ENCODE assay signal across 1 cellular context in the genomic region with DNA sequence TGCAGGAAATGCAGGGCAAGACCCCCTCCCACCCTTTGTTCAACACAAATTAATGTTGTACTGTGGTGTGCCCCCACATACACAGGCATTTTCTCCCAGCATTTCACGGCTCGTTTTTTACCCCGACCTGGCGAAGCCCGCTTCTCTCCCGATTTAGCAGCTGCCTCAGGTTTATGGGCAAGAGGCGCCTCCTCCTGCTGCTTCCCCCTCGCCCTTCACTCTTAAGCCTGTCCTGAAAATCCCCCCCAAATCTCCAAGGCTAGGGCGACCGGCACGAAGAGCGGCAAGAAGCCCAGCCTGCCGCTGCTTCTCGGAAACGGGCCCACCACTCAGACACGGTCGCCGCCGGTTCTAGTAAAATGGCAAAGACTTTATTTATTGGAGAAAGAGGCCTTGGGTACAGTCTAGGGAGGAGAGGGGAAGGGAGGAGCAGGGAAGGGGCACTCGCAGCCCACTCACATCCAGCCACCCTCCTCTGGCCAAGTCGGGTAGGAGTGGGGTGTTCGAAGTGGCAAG.
TF ChIP-seq lines count a peak whose summit lies in the region.

No MANE protein-coding gene starts in this region.

TF ChIP-seq in IMR-90, 13 proteins besides CTCF, POLR2A, EP300 and RAD21 (continued from another document):
- TF ChIP-seq, protein P1, sequence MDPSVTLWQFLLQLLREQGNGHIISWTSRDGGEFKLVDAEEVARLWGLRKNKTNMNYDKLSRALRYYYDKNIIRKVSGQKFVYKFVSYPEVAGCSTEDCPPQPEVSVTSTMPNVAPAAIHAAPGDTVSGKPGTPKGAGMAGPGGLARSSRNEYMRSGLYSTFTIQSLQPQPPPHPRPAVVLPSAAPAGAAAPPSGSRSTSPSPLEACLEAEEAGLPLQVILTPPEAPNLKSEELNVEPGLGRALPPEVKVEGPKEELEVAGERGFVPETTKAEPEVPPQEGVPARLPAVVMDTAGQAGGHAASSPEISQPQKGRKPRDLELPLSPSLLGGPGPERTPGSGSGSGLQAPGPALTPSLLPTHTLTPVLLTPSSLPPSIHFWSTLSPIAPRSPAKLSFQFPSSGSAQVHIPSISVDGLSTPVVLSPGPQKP (IDR thresholded peaks at IDR 0.05; ENCODE audit: borderline replicate concordance, low read depth, low read length): no peak
- TF ChIP-seq MAFK (IDR thresholded peaks at IDR 0.05; ENCODE audit: low read depth, low read length) (no peak), CHD1 (IDR thresholded peaks at IDR 0.05; ENCODE audit: low read depth, low read length) (no peak), SMC3 (IDR thresholded peaks at IDR 0.05; ENCODE audit: low read depth, low read length) (no peak), NFE2L2 (IDR thresholded peaks at IDR 0.05; ENCODE audit: low read depth, low read length) (no peak), FOS (IDR thresholded peaks at IDR 0.05; ENCODE audit: low read depth, low read length) (no peak), MAZ (IDR thresholded peaks at IDR 0.05; ENCODE audit: borderline replicate concordance, low read depth, low read length) (no peak), CEBPB (IDR thresholded peaks at IDR 0.05; ENCODE audit: low read depth, low read length) (no peak), BHLHE40 (IDR thresholded peaks at IDR 0.05; ENCODE audit: low read depth, low read length) (no peak), RFX5 (IDR thresholded peaks at IDR 0.05; ENCODE audit: low read depth, low read length) (no peak)
- TF ChIP-seq, protein P2, sequence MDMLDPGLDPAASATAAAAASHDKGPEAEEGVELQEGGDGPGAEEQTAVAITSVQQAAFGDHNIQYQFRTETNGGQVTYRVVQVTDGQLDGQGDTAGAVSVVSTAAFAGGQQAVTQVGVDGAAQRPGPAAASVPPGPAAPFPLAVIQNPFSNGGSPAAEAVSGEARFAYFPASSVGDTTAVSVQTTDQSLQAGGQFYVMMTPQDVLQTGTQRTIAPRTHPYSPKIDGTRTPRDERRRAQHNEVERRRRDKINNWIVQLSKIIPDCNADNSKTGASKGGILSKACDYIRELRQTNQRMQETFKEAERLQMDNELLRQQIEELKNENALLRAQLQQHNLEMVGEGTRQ (IDR thresholded peaks at IDR 0.05; ENCODE audit: low read depth, low read length): no peak
